In the genomic region with DNA sequence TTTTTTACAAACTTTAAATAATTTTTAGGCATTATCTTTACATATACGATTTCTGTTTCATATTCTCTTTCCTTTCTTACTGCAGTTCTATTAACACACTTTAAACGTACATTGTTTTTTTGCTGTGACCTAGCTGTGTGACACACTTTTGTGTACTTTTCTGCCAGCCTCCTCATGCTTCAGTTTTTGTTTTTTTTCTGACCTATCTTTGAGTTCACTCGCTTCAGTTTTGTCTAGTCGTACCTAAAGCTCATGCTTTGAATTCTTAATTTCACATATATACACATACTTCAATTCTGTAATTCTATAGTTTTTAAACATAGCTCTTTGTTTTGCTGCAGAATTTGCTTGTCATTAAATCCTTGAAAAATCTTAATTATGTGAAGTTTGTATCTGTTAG, we compare ENCODE assay signal across 10 cellular contexts.
DNase-seq lines count a peak whose midpoint lies in the region; ATAC-seq and TF ChIP-seq lines count a peak whose summit lies in the region.
"Had no signal": no experiment of that assay in that cellular context is flagged by ENCODE, and none has a peak within 500 bp of the region (broad histone marks: within the 10 kb centered on the region; RNA-seq: fewer than 3 reads in every experiment).

No MANE protein-coding gene starts in this region.

- H3K4me1 ChIP-seq in Peyer's patch (peaks cover 0 to 7% (median 2%) of the 10 kb centered on the region in 4 donors), esophagus squamous epithelium (peaks cover 5 to 54% (median 5%) of the 10 kb centered on the region in 3 donors), sigmoid colon (peaks cover 0 to 30% (median 16%) of the 10 kb centered on the region in 4 donors)

- no peak for TF ChIP-seq POLR2A in Peyer's patch (IDR thresholded peaks at IDR 0.05)
- TF ChIP-seq POLR2A in esophagus squamous epithelium (IDR thresholded peaks at IDR 0.05), result no peak
- no peak for TF ChIP-seq POLR2A in sigmoid colon (IDR thresholded peaks at IDR 0.05)

- TF ChIP-seq EP300 in sigmoid colon (IDR thresholded peaks at IDR 0.05), result no peak

- DNase-seq in GM12865 (ENCODE audit: low read depth) (no peak), Peyer's patch (no peak), esophagus squamous epithelium (lab: John Stamatoyannopoulos, UW) (no peak), sigmoid colon (no peak), NCI-H345 (lab: John Stamatoyannopoulos, UW) (no peak), kidney glomerular epithelial cell (lab: John Stamatoyannopoulos, UW) (no peak), hypothalamus (lab: John Stamatoyannopoulos, UW) (no peak)
- DNase-seq: activated CD4-positive, CD25-positive, alpha-beta regulatory T cell; NCI-H524 had no signal

- WGBS in esophagus squamous epithelium, 2 donors, result 13 to 14% methylated on average over 4 of the region's 4 CpGs
- WGBS in sigmoid colon, 2 donors, result 4 to 35% methylated on average over 4 of the region's 4 CpGs

- intact Hi-C loops in esophagus squamous epithelium (cut with DNase I), result no loop called here
- intact Hi-C loops in sigmoid colon (cut with DNase I), result no loop called here

- no peaks in the 10 kb centered on the region for H3K36me3 ChIP-seq in Peyer's patch
- H3K36me3 ChIP-seq in esophagus squamous epithelium, result no peaks in the 10 kb centered on the region
- H3K36me3 ChIP-seq in sigmoid colon, result no peaks in the 10 kb centered on the region

- H3K9me3 ChIP-seq in Peyer's patch, result no peaks in the 10 kb centered on the region
- H3K9me3 ChIP-seq in esophagus squamous epithelium, result no peaks in the 10 kb centered on the region
- H3K9me3 ChIP-seq in sigmoid colon, result no peaks in the 10 kb centered on the region

- H3K27ac ChIP-seq in Peyer's patch (peak overlapping the region in 3 of 4 donors; percentile 33 to 74 (median 51)), esophagus squamous epithelium (peak overlapping the region; percentile 69 to 86 (median 78)), sigmoid colon (peak overlapping the region; percentile 61 to 72 (median 64))

- H3K4me3 ChIP-seq in GM12865 (ENCODE audit: low read depth, low read length) (peak overlapping the region; percentile 67), Peyer's patch (peak overlapping the region in 2 of 4 donors; percentile 35 to 40), esophagus squamous epithelium (peak overlapping the region; percentile 2 to 59 (median 26)), sigmoid colon (peak overlapping the region in 3 of 4 donors; percentile 26 to 38 (median 33))

- TF ChIP-seq CTCF in GM12865 (IDR thresholded peaks at IDR 0.05; ENCODE audit: insufficient read depth, low read depth, low read length, missing control alignments), result no peak
- TF ChIP-seq CTCF in Peyer's patch (IDR thresholded peaks at IDR 0.05), result no peak
- TF ChIP-seq CTCF in esophagus squamous epithelium (IDR thresholded peaks at IDR 0.05), result no peak
- TF ChIP-seq CTCF in sigmoid colon (IDR thresholded peaks at IDR 0.05), result no peak

- H3K27me3 ChIP-seq in Peyer's patch (no peaks in the 10 kb centered on the region), esophagus squamous epithelium (no peaks in the 10 kb centered on the region), sigmoid colon (no peaks in the 10 kb centered on the region)

- no peak for ATAC-seq in GM18520 (IDR thresholded peaks at IDR 0.05; ENCODE audit: unreplicated experiment)
